ENCODE assay signal across 20 cellular contexts in genomic region chr2:165568361-165568760, GRCh38.
"Had no signal": no experiment of that assay in that cellular context is flagged by ENCODE, and none has a peak within 500 bp of the region (broad histone marks: within the 10 kb centered on the region; RNA-seq: fewer than 3 reads in every experiment).

No MANE protein-coding gene starts in this region.

- H3K27ac Mint-ChIP-seq: activated CD4-positive, alpha-beta memory T cell treated with anti-CD3 and anti-CD28 coated beads, Interleukin-2, amount 10 ng/mL, durations not matched to agents 7 days and 5 days; activated CD4-positive, alpha-beta T cell treated with anti-CD3 and anti-CD28 coated beads, Interleukin-2, amount 10 ng/mL, durations not matched to agents 24 days and 14 days; activated naive CD4-positive, alpha-beta T cell treated with anti-CD3 and anti-CD28 coated beads, Interleukin-2, amount 10 ng/mL, durations not matched to agents 7 days and 5 days; natural killer cell had no signal

- H3K36me3 Mint-ChIP-seq: activated naive CD4-positive, alpha-beta T cell treated with anti-CD3 and anti-CD28 coated beads, Interleukin-2, amount 10 ng/mL, durations not matched to agents 7 days and 5 days; natural killer cell had no signal

- H3K27me3 ChIP-seq: colonic mucosa, esophagus squamous epithelium, gastrocnemius medialis, neutrophil, ovary had no signal

- ATAC-seq: activated CD4-positive, CD25-positive, alpha-beta regulatory T cell treated with anti-CD3 and anti-CD28 coated beads, Interleukin-2, amount 50 U/mL, for 24 hours; gastrocnemius medialis; left ventricle myocardium superior; natural killer cell; stimulated activated naive CD8-positive, alpha-beta T cell treated with anti-CD3 and anti-CD28 coated beads, Interleukin-15, Interleukin-2, amounts not matched to agents 100 U/mL and 50 U/mL, for 24 hours had no signal

- H3K4me1 Mint-ChIP-seq: activated CD4-positive, alpha-beta memory T cell treated with anti-CD3 and anti-CD28 coated beads, Interleukin-2, amount 10 ng/mL, durations not matched to agents 7 days and 5 days; activated CD4-positive, alpha-beta T cell treated with anti-CD3 and anti-CD28 coated beads, Interleukin-2, amount 10 ng/mL, durations not matched to agents 24 days and 14 days; activated naive CD4-positive, alpha-beta T cell treated with anti-CD3 and anti-CD28 coated beads, Interleukin-2, amount 10 ng/mL, durations not matched to agents 7 days and 5 days had no signal

- H3K4me3 ChIP-seq: colonic mucosa, esophagus squamous epithelium, gastrocnemius medialis, ovary, prostate gland had no signal

- H3K9me3 Mint-ChIP-seq: activated CD4-positive, alpha-beta memory T cell treated with anti-CD3 and anti-CD28 coated beads, Interleukin-2, amount 10 ng/mL, durations not matched to agents 7 days and 5 days; activated CD4-positive, alpha-beta T cell treated with anti-CD3 and anti-CD28 coated beads, Interleukin-2, amount 10 ng/mL, durations not matched to agents 24 days and 14 days; activated naive CD4-positive, alpha-beta T cell treated with anti-CD3 and anti-CD28 coated beads, Interleukin-2, amount 10 ng/mL, durations not matched to agents 7 days and 5 days; natural killer cell had no signal

- H3K4me1 ChIP-seq: colonic mucosa, esophagus squamous epithelium, gastrocnemius medialis, prostate gland had no signal

- H3K9me3 ChIP-seq: colonic mucosa, esophagus squamous epithelium, gastrocnemius medialis, neutrophil, ovary, prostate gland had no signal

- DNase-seq: activated CD4-positive, alpha-beta memory T cell treated with anti-CD3 and anti-CD28 coated beads, Interleukin-2, amount 10 ng/mL, durations not matched to agents 7 days and 5 days; activated CD4-positive, alpha-beta T cell treated with anti-CD3 and anti-CD28 coated beads, Interleukin-2, amount 10 ng/mL, durations not matched to agents 24 days and 14 days; activated effector memory CD4-positive, alpha-beta T cell treated with anti-CD3 and anti-CD28 coated beads, Interleukin-2, amount 50 U/mL, for 16 hours; activated naive CD4-positive, alpha-beta T cell treated with anti-CD3 and anti-CD28 coated beads, Interleukin-2, amount 10 ng/mL, durations not matched to agents 7 days and 5 days; amygdala; colonic mucosa; esophagus squamous epithelium; gastrocnemius medialis; head of caudate nucleus; left ventricle myocardium superior; mammary epithelial cell; midbrain; natural killer cell; ovary; stimulated activated CD4-positive, alpha-beta T cell treated with anti-CD3 and anti-CD28 coated beads, Interleukin-4, amount 100 ng/mL, for 24 hours; stimulated activated naive CD8-positive, alpha-beta T cell treated with anti-CD3 and anti-CD28 coated beads, Interleukin-15, Interleukin-2, amounts not matched to agents 100 U/mL and 50 U/mL, for 24 hours had no signal

- H3K27me3 Mint-ChIP-seq: activated naive CD4-positive, alpha-beta T cell treated with anti-CD3 and anti-CD28 coated beads, Interleukin-2, amount 10 ng/mL, durations not matched to agents 7 days and 5 days had no signal

- H3K27ac ChIP-seq: colonic mucosa, esophagus squamous epithelium, gastrocnemius medialis, neutrophil, ovary, prostate gland, VCaP had no signal

- H3K36me3 ChIP-seq: colonic mucosa, esophagus squamous epithelium, gastrocnemius medialis, neutrophil, ovary, prostate gland had no signal

- H3K4me3 Mint-ChIP-seq: activated CD4-positive, alpha-beta memory T cell treated with anti-CD3 and anti-CD28 coated beads, Interleukin-2, amount 10 ng/mL, durations not matched to agents 7 days and 5 days; activated CD4-positive, alpha-beta T cell treated with anti-CD3 and anti-CD28 coated beads, Interleukin-2, amount 10 ng/mL, durations not matched to agents 24 days and 14 days; activated naive CD4-positive, alpha-beta T cell treated with anti-CD3 and anti-CD28 coated beads, Interleukin-2, amount 10 ng/mL, durations not matched to agents 7 days and 5 days; natural killer cell had no signal
